In the genomic region with DNA sequence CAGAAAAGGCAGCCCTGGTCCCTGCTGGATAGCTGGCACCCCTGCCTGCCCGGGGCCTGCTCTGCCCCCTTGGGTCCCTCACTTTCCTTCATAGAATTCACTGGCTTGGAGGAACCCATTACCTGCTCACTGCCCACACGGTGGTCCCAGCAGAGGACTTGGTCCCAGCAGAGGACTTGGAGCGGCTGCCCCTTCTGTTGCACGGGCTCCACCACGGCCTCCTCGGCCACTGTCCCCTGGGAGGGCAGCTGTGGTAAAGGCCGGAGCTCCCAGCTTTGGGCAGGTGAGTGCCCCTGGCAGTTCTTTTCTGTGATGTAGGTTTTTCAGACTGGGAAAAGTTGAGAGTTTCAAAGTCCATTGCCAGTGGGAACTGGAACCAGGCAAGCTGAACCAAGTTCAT, we compare ENCODE assay signal across 3 cellular contexts. TPM values are rescaled to one million over a fixed set of nuclear protein-coding genes. Genes with fewer than 3 reads are reported as not detected.
"Had no signal": no experiment of that assay in that cellular context is flagged by ENCODE, and none has a peak within 500 bp of the region (broad histone marks: within the 10 kb centered on the region; RNA-seq: fewer than 3 reads in every experiment).

No MANE protein-coding gene starts in this region.

- ATAC-seq: GM12878 had no signal

- DNase-seq: GDM1, GF-D8 had no signal

- H3K4me3 ChIP-seq: GM12878 had no signal

RNA-seq across cellular contexts. Expression of a gene that starts 25.9 kb away (rescaled TPM):
- polyA plus RNA-seq: GM12878 had no signal
